21 cellular contexts compared by ENCODE assay signal in genomic region chr1:178885869-178886268, GRCh38. TPM values are rescaled to one million over a fixed set of nuclear protein-coding genes. Genes with fewer than 3 reads are reported as not detected.
DNase-seq lines count a peak whose midpoint lies in the region; ATAC-seq lines count a peak whose summit lies in the region.
"Had no signal": no experiment of that assay in that cellular context is flagged by ENCODE, and none has a peak within 500 bp of the region (broad histone marks: within the 10 kb centered on the region; RNA-seq: fewer than 3 reads in every experiment).

No MANE protein-coding gene starts in this region.

- H3K4me3 Mint-ChIP-seq in memory B cell = no peak overlapping the region
- H3K4me3 Mint-ChIP-seq: CD4-positive, CD25-positive, alpha-beta regulatory T cell; GM23338 had no signal

- in situ Hi-C loops in SK-MEL-5 (cut with HindIII; ENCODE audit: low pct_unique_long_range_greater_than_20kb, low sequenced_read_pairs) = no loop called here

- H3K27ac Mint-ChIP-seq in memory B cell = peak overlapping the region; percentile 73
- H3K27ac Mint-ChIP-seq: GM23338 had no signal

- no peaks in the 10 kb centered on the region for H3K9me3 Mint-ChIP-seq in memory B cell
- H3K9me3 Mint-ChIP-seq: CD4-positive, CD25-positive, alpha-beta regulatory T cell; GM23338 had no signal

- peaks cover 17% of the 10 kb centered on the region for H3K36me3 Mint-ChIP-seq in memory B cell

- no peak for ATAC-seq in memory B cell (ENCODE audit: low read depth)
- no peak for ATAC-seq in GM21717 (IDR thresholded peaks at IDR 0.05; ENCODE audit: unreplicated experiment)
- ATAC-seq in HG03354 (IDR thresholded peaks at IDR 0.05; ENCODE audit: poor library complexity, severe bottlenecking, unreplicated experiment) = no peak
- ATAC-seq: GM23338, HCT116, SK-N-SH treated with all-trans-retinoic acid at 6 μM for 48 hours had no signal

- H3K27me3 Mint-ChIP-seq in memory B cell = no peaks in the 10 kb centered on the region

- H3K4me1 Mint-ChIP-seq in memory B cell = peaks cover 9% of the 10 kb centered on the region
- H3K4me1 Mint-ChIP-seq: CD4-positive, CD25-positive, alpha-beta regulatory T cell; GM23338 had no signal

- peak; percentile 3 for DNase-seq in DMS53 (lab: John Stamatoyannopoulos, UW)
- no peak for DNase-seq in DMS53 treated with DMSO at 0.1 percent for 48 hours (lab: John Stamatoyannopoulos, UW; ENCODE audit: unreplicated experiment)
- DNase-seq in GM03348 (ENCODE audit: low spot score) = peak; percentile 17
- peak; percentile 48 for DNase-seq in SK-MEL-5 (ENCODE audit: low read depth, low spot score)
- no peak for DNase-seq in memory B cell (ENCODE audit: low spot score in 2 of 2)
- DNase-seq in NCI-H748 (lab: John Stamatoyannopoulos, UW; ENCODE audit: unreplicated experiment) = no peak
- DNase-seq: 8988T; CD4-positive, CD25-positive, alpha-beta regulatory T cell; DND-41; MG63; NCI-H1105 treated with DMSO at 0.1 percent for 48 hours; NCI-H1694 treated with DMSO at 0.1 percent for 48 hours; NCI-H774; Right ventricle myocardium superior; T-helper 1 cell had no signal

RNA-seq across cellular contexts. Expression of gene ANGPTL1, which starts 15.0 kb away (rescaled TPM):
- 1.8 and 2.2 TPM in 2 replicates for total RNA-seq in SK-MEL-5 (2014; rRNA removed; shearing (Covaris generic))
- polyA plus RNA-seq in SK-MEL-5 (2015; cell fraction: cytosol; rRNA removed) = 0.31 and 0.95 TPM in 2 replicates
- 0.58 and 0.92 TPM in 2 replicates for polyA plus RNA-seq in SK-MEL-5 (2015; cell fraction: nucleus; rRNA removed)
- total RNA-seq: Caco-2; CD4-positive, CD25-positive, alpha-beta regulatory T cell; GM23338 had no signal
- polyA plus RNA-seq: CD4-positive, CD25-positive, alpha-beta regulatory T cell had no signal

Comparison
In these comparisons a context has a peak if more than half of its experiments do, and no peak if none do; other contexts are left out.
1. DNase-seq: peak in DMS53 (single experiment), GM03348 (single experiment) and SK-MEL-5 (single experiment); none in DMS53 treated with DMSO at 0.1 percent for 48 hours (single experiment), memory B cell (0 of 2) and NCI-H748 (single experiment).